In genomic region chr13:32659736-32660135, GRCh38 we compare ENCODE assay signal across 1 cellular context.
TF ChIP-seq lines count a peak whose summit lies in the region.

No MANE protein-coding gene starts in this region.

TF ChIP-seq in IMR-90, 13 proteins besides CTCF, POLR2A, EP300 and RAD21:
- no peak for TF ChIP-seq ELK1 (IDR thresholded peaks at IDR 0.05; ENCODE audit: borderline replicate concordance, low read depth, low read length)
- TF ChIP-seq MXI1 (IDR thresholded peaks at IDR 0.05; ENCODE audit: borderline replicate concordance, low read depth, low read length) = no peak
- TF ChIP-seq BHLHE40 (IDR thresholded peaks at IDR 0.05; ENCODE audit: low read depth, low read length) = no peak
- TF ChIP-seq CEBPB (IDR thresholded peaks at IDR 0.05; ENCODE audit: low read depth, low read length) = no peak
- TF ChIP-seq CHD1 (IDR thresholded peaks at IDR 0.05; ENCODE audit: low read depth, low read length) = no peak
- TF ChIP-seq RCOR1 (IDR thresholded peaks at IDR 0.05; ENCODE audit: insufficient replicate concordance, low read length) = no peak
- TF ChIP-seq FOS (IDR thresholded peaks at IDR 0.05; ENCODE audit: low read depth, low read length) = no peak
- TF ChIP-seq MAFK (IDR thresholded peaks at IDR 0.05; ENCODE audit: low read depth, low read length) = no peak
- no peak for TF ChIP-seq MAZ (IDR thresholded peaks at IDR 0.05; ENCODE audit: borderline replicate concordance, low read depth, low read length)
- no peak for TF ChIP-seq USF2 (IDR thresholded peaks at IDR 0.05; ENCODE audit: low read depth, low read length)
- TF ChIP-seq RFX5 (IDR thresholded peaks at IDR 0.05; ENCODE audit: low read depth, low read length) = no peak
- TF ChIP-seq NFE2L2 (IDR thresholded peaks at IDR 0.05; ENCODE audit: low read depth, low read length) = no peak
- no peak for TF ChIP-seq SMC3 (IDR thresholded peaks at IDR 0.05; ENCODE audit: low read depth, low read length)
